Comparison of ENCODE assay signal across 15 cellular contexts in the genomic region with DNA sequence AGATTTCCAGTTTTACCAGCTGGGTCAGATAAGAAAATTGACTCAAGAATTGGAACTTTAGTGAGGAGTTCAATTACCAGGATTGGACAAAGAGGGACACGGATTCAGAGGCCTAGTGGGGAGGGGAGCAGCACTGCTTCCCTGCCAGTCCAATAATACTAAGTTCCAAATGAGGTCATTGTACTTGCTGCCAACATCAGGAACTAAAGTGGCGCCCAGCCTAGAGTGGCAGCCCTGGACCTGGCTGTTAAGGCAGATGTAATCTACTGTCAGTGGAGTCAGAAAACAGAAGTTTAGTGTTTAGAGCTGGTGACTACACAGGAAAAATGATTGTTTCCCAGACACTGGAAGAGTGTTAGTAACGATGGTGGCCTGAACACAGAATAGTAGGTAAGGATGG. TPM values are rescaled to one million over a fixed set of nuclear protein-coding genes. Genes with fewer than 3 reads are reported as not detected.
DNase-seq lines count a peak whose midpoint lies in the region; ATAC-seq, FAIRE-seq and TF ChIP-seq lines count a peak whose summit lies in the region.
"Had no signal": no experiment of that assay in that cellular context is flagged by ENCODE, and none has a peak within 500 bp of the region (broad histone marks: within the 10 kb centered on the region; RNA-seq: fewer than 3 reads in every experiment).

No MANE protein-coding gene starts in this region.

- no peaks in the 10 kb centered on the region for H3K4me1 Mint-ChIP-seq in activated T-helper 17 cell treated with anti-CD3 and anti-CD28 coated beads, Interleukin-2, amount 50 U/mL, for 72 hours

- no peaks in the 10 kb centered on the region for H3K27me3 ChIP-seq in pancreas
- H3K27me3 ChIP-seq: BLaER1 had no signal

- no peak for FAIRE-seq in pancreas (lab: Jason Lieb, UNC)
- FAIRE-seq: K562 had no signal

- DNase-seq in LNCaP clone FGC (ENCODE audit: low read depth): peak; percentile 58
- DNase-seq in NCI-H446 treated with DMSO at 0.1 percent for 48 hours (lab: John Stamatoyannopoulos, UW): peak; percentile 64
- peak; percentile 21 for DNase-seq in left cardiac atrium
- DNase-seq in pancreas: no peak
- DNase-seq in G401 (ENCODE audit: low spot score): no peak
- DNase-seq in retina: no peak
- DNase-seq: NCI-H1092 treated with DMSO at 0.1 percent for 48 hours, NCI-H1694, NCI-H2107, NCI-H226, NCI-H69 had no signal

- intact Hi-C loops in left cardiac atrium (cut with DNase I) (no loop called here), pancreas (cut with DNase I) (no loop called here)

- H3K27ac Mint-ChIP-seq in activated T-helper 17 cell treated with anti-CD3 and anti-CD28 coated beads, Interleukin-2, amount 50 U/mL, for 72 hours: no peak overlapping the region

- no peak for TF ChIP-seq CTCF in LNCaP clone FGC (IDR thresholded peaks at IDR 0.05; ENCODE audit: control insufficient read depth, extremely low read depth, insufficient read depth)
- TF ChIP-seq CTCF in pancreas (IDR thresholded peaks at IDR 0.05): no peak

- H3K9me3 Mint-ChIP-seq in activated T-helper 17 cell treated with anti-CD3 and anti-CD28 coated beads, Interleukin-2, amount 50 U/mL, for 72 hours: no peaks in the 10 kb centered on the region

- H3K4me3 Mint-ChIP-seq in activated T-helper 17 cell treated with anti-CD3 and anti-CD28 coated beads, Interleukin-2, amount 50 U/mL, for 72 hours: no peak overlapping the region

- WGBS in pancreas, 2 donors: 68 to 71% methylated on average over 3 of the region's 3 CpGs

- H3K9me3 ChIP-seq in pancreas: no peaks in the 10 kb centered on the region
- H3K9me3 ChIP-seq: BLaER1 had no signal

- H3K27me3 Mint-ChIP-seq in activated T-helper 17 cell treated with anti-CD3 and anti-CD28 coated beads, Interleukin-2, amount 50 U/mL, for 72 hours: no peaks in the 10 kb centered on the region

- H3K4me3 ChIP-seq in LNCaP clone FGC (ENCODE audit: low read depth, low read length) (no peak overlapping the region), pancreas (no peak overlapping the region)
- H3K4me3 ChIP-seq: BLaER1, K562 had no signal

- H3K36me3 Mint-ChIP-seq in activated T-helper 17 cell treated with anti-CD3 and anti-CD28 coated beads, Interleukin-2, amount 50 U/mL, for 72 hours (ENCODE audit: low read depth): no peaks in the 10 kb centered on the region

- H3K36me3 ChIP-seq in pancreas: no peaks in the 10 kb centered on the region
- H3K36me3 ChIP-seq: BLaER1 had no signal

- in situ Hi-C loops in G401 (cut with HindIII; ENCODE audit: low sequenced_read_pairs): no loop called here

- H3K27ac ChIP-seq in pancreas: no peak overlapping the region
- H3K27ac ChIP-seq: BLaER1, HL-60 had no signal

- ATAC-seq in left cardiac atrium (peak; percentile 92), pancreas (peak in 3 of 4 donors; percentile 20 to 65 (median 48))
- ATAC-seq in activated T-helper 17 cell treated with anti-CD3 and anti-CD28 coated beads, Interleukin-2, amount 50 U/mL, for 72 hours (replicated peaks): no peak
- ATAC-seq: K562 had no signal

- H3K4me1 ChIP-seq in pancreas: no peaks in the 10 kb centered on the region

RNA-seq across cellular contexts. Expression of gene RAPGEF2, which starts 42.7 kb away (rescaled TPM):
- total RNA-seq in left cardiac atrium (10 to 100 TPM; 28.0 to 38.0 TPM), pancreas (10 to 100 TPM; 10.9 to 27.5 (median 15.0) TPM)
- 1 to 10 TPM; 4.3 to 8.2 TPM for polyA plus RNA-seq in pancreas
- 13.3 and 21.4 TPM in 2 replicates for total RNA-seq in G401 (2014; rRNA removed; shearing (Covaris generic))
- total RNA-seq in activated T-helper 17 cell treated with anti-CD3 and anti-CD28 coated beads, Interleukin-2, amount 50 U/mL, for 72 hours: 10 to 100 TPM; 22.8 to 25.1 TPM

Comparison
In these comparisons a context has a peak if more than half of its experiments do, and no peak if none do; other contexts are left out.
1. DNase-seq: peak in LNCaP clone FGC (single experiment), NCI-H446 treated with DMSO at 0.1 percent for 48 hours (single experiment) and left cardiac atrium (single experiment); none in pancreas (0 of 6), G401 (single experiment) and retina (single experiment).